ENCODE assay signal across 22 cellular contexts in genomic region chr3:117480493-117480892, GRCh38.
"Had no signal": no experiment of that assay in that cellular context is flagged by ENCODE, and none has a peak within 500 bp of the region (broad histone marks: within the 10 kb centered on the region; RNA-seq: fewer than 3 reads in every experiment).

No MANE protein-coding gene starts in this region.

- DNase-seq: colonic mucosa; effector CD8-positive, alpha-beta T cell; endodermal cell; foreskin fibroblast; gastrocnemius medialis; left ventricle myocardium superior; lower lobe of right lung; naive thymus-derived CD4-positive, alpha-beta T cell; occipital lobe; ovary; right lobe of liver; small intestine; stimulated activated CD4-positive, alpha-beta T cell treated with anti-CD3 and anti-CD28 coated beads, Interleukin-15, amount 100 ng/mL, for 24 hours; stimulated activated CD4-positive, alpha-beta T cell treated with anti-CD3 and anti-CD28 coated beads, Interleukin-2, amount 100 ng/mL, for 48 hours; stimulated activated naive B cell treated with anti-CD40 and anti-IgM and Interleukin-4, amounts not matched to agents 10 μg/mL and 1 μg/mL and 100 μg/mL, for 72 hours; upper lobe of left lung had no signal

- H3K9me3 ChIP-seq: colonic mucosa, gastrocnemius medialis, lower lobe of right lung, ovary, right lobe of liver, thoracic aorta, tibial nerve, upper lobe of left lung had no signal

- H3K4me1 ChIP-seq: colonic mucosa, gastrocnemius medialis, lower lobe of right lung, right lobe of liver, tibial nerve, upper lobe of left lung had no signal

- H3K27ac ChIP-seq: colonic mucosa, epithelial cell of prostate, gastrocnemius medialis, lower lobe of right lung, ovary, right lobe of liver, thoracic aorta, tibial nerve, upper lobe of left lung had no signal

- H3K36me3 ChIP-seq: colonic mucosa, gastrocnemius medialis, lower lobe of right lung, ovary, right lobe of liver, thoracic aorta, tibial nerve, upper lobe of left lung had no signal

- FAIRE-seq: keratinocyte, small intestine, urothelium cell line had no signal

- H3K27me3 ChIP-seq: colonic mucosa, gastrocnemius medialis, ovary, right lobe of liver, tibial nerve, upper lobe of left lung had no signal

- ATAC-seq: esophagus mucosa; gastrocnemius medialis; left ventricle myocardium superior; lower lobe of right lung; naive thymus-derived CD4-positive, alpha-beta T cell; right lobe of liver; stimulated activated naive B cell treated with anti-CD40 and anti-IgM and Interleukin-4, amounts not matched to agents 10 μg/mL and 1 μg/mL and 100 μg/mL, for 72 hours had no signal

- H3K4me3 ChIP-seq: colonic mucosa, gastrocnemius medialis, lower lobe of right lung, ovary, right lobe of liver, thoracic aorta, tibial nerve, upper lobe of left lung had no signal
